Comparison of ENCODE assay signal across 9 cellular contexts in genomic region chr21:16587141-16587570, GRCh38.
DNase-seq lines count a peak whose midpoint lies in the region; ATAC-seq, FAIRE-seq and TF ChIP-seq lines count a peak whose summit lies in the region.
"Had no signal": no experiment of that assay in that cellular context is flagged by ENCODE, and none has a peak within 500 bp of the region (broad histone marks: within the 10 kb centered on the region; RNA-seq: fewer than 3 reads in every experiment).

No MANE protein-coding gene starts in this region.

- peak overlapping the region; percentile 16 to 84 (median 64) for H3K9ac ChIP-seq in subcutaneous abdominal adipose tissue (ENCODE audit: low read length in 5 of 5)

- no peak overlapping the region for H3K27ac Mint-ChIP-seq in stimulated activated naive B cell treated with anti-CD40 and anti-IgM and Interleukin-4, amounts not matched to agents 10 μg/mL and 1 μg/mL and 100 μg/mL, for 72 hours
- H3K27ac Mint-ChIP-seq: stimulated activated naive CD8-positive, alpha-beta T cell treated with anti-CD3 and anti-CD28 coated beads, Interleukin-15, Interleukin-2, amounts not matched to agents 100 ng/mL and 50 ng/mL, for 24 hours had no signal

- WGBS in right cardiac atrium: 29% methylated on average over 5 of the region's 5 CpGs

- peak; percentile 32 for FAIRE-seq in TTC549 (lab: Jason Lieb, UNC)

- no peak for TF ChIP-seq CTCF in WERI-Rb-1 (IDR thresholded peaks at IDR 0.05; ENCODE audit: low read depth, low read length)

- H3K4me3 ChIP-seq in right cardiac atrium (ENCODE audit: low read length) (peak overlapping the region; percentile 42), subcutaneous abdominal adipose tissue (ENCODE audit: low read depth in 1 of 5, low read length in 5 of 5) (peak overlapping the region in 4 of 5 donors; percentile 5 to 64 (median 40)), WERI-Rb-1 (ENCODE audit: low read depth, low read length) (no peak overlapping the region)

- H3K27ac ChIP-seq in right cardiac atrium (ENCODE audit: low read length): peak overlapping the region; percentile 66
- peak overlapping the region; percentile 96 for H3K27ac ChIP-seq in subcutaneous abdominal adipose tissue (ENCODE audit: low read depth, low read length)
- no peak overlapping the region for H3K27ac ChIP-seq in WERI-Rb-1

- no peak overlapping the region for H3K4me3 Mint-ChIP-seq in stimulated activated naive B cell treated with anti-CD40 and anti-IgM and Interleukin-4, amounts not matched to agents 10 μg/mL and 1 μg/mL and 100 μg/mL, for 72 hours
- H3K4me3 Mint-ChIP-seq: stimulated activated naive CD8-positive, alpha-beta T cell treated with anti-CD3 and anti-CD28 coated beads, Interleukin-15, Interleukin-2, amounts not matched to agents 100 ng/mL and 50 ng/mL, for 24 hours had no signal

- no peaks in the 10 kb centered on the region for H3K36me3 Mint-ChIP-seq in stimulated activated naive B cell treated with anti-CD40 and anti-IgM and Interleukin-4, amounts not matched to agents 10 μg/mL and 1 μg/mL and 100 μg/mL, for 72 hours

- peak; percentile 47 for DNase-seq in HT1080 (ENCODE audit: low read depth)
- peak; percentile 36 to 82 (median 51) for DNase-seq in right cardiac atrium
- DNase-seq in stimulated activated naive B cell treated with anti-CD40 and anti-IgM and Interleukin-4, amounts not matched to agents 10 μg/mL and 1 μg/mL and 100 μg/mL, for 72 hours: no peak
- no peak for DNase-seq in WERI-Rb-1
- no peak for DNase-seq in amniotic stem cell (lab: John Stamatoyannopoulos, UW)

- no peaks in the 10 kb centered on the region for H3K27me3 ChIP-seq in right cardiac atrium (ENCODE audit: control insufficient read depth, insufficient read depth)
- H3K27me3 ChIP-seq in subcutaneous abdominal adipose tissue (ENCODE audit: control insufficient read depth in 5 of 5, insufficient read depth in 4 of 5, low read length in 5 of 5): no peaks in the 10 kb centered on the region
- peaks cover 2% of the 10 kb centered on the region for H3K27me3 ChIP-seq in WERI-Rb-1 (ENCODE audit: insufficient read depth, low read depth, severe bottlenecking)

- ATAC-seq in right cardiac atrium (peak; percentile 72 to 76), GM21723 (IDR thresholded peaks at IDR 0.05; ENCODE audit: unreplicated experiment) (no peak)
- ATAC-seq in stimulated activated naive B cell treated with anti-CD40 and anti-IgM and Interleukin-4, amounts not matched to agents 10 μg/mL and 1 μg/mL and 100 μg/mL, for 72 hours (replicated peaks): no peak

- no peaks in the 10 kb centered on the region for H3K27me3 Mint-ChIP-seq in stimulated activated naive B cell treated with anti-CD40 and anti-IgM and Interleukin-4, amounts not matched to agents 10 μg/mL and 1 μg/mL and 100 μg/mL, for 72 hours
- H3K27me3 Mint-ChIP-seq: stimulated activated naive CD8-positive, alpha-beta T cell treated with anti-CD3 and anti-CD28 coated beads, Interleukin-15, Interleukin-2, amounts not matched to agents 100 ng/mL and 50 ng/mL, for 24 hours had no signal

- H3K36me3 ChIP-seq in subcutaneous abdominal adipose tissue (ENCODE audit: control insufficient read depth in 5 of 5, insufficient read depth in 5 of 5, low read length in 5 of 5) (no peaks in the 10 kb centered on the region), WERI-Rb-1 (no peaks in the 10 kb centered on the region)

- peaks cover 2% of the 10 kb centered on the region for H3K4me1 ChIP-seq in right cardiac atrium (ENCODE audit: control insufficient read depth, insufficient read depth, low read length)
- peaks cover 0 to 36% (median 28%) of the 10 kb centered on the region in 5 donors for H3K4me1 ChIP-seq in subcutaneous abdominal adipose tissue (ENCODE audit: control insufficient read depth in 5 of 5, insufficient read depth in 5 of 5, low read length in 5 of 5)

- no peaks in the 10 kb centered on the region for H3K4me1 Mint-ChIP-seq in stimulated activated naive B cell treated with anti-CD40 and anti-IgM and Interleukin-4, amounts not matched to agents 10 μg/mL and 1 μg/mL and 100 μg/mL, for 72 hours

- intact Hi-C loops in right cardiac atrium (cut with DNase I): no loop called here

- H3K9me3 Mint-ChIP-seq in stimulated activated naive B cell treated with anti-CD40 and anti-IgM and Interleukin-4, amounts not matched to agents 10 μg/mL and 1 μg/mL and 100 μg/mL, for 72 hours: no peaks in the 10 kb centered on the region
- H3K9me3 Mint-ChIP-seq: stimulated activated naive CD8-positive, alpha-beta T cell treated with anti-CD3 and anti-CD28 coated beads, Interleukin-15, Interleukin-2, amounts not matched to agents 100 ng/mL and 50 ng/mL, for 24 hours had no signal

- H3K9me3 ChIP-seq in right cardiac atrium (ENCODE audit: control insufficient read depth, low read length) (no peaks in the 10 kb centered on the region), subcutaneous abdominal adipose tissue (ENCODE audit: control insufficient read depth in 5 of 5, low read length in 5 of 5) (no peaks in the 10 kb centered on the region), WERI-Rb-1 (ENCODE audit: severe bottlenecking) (no peaks in the 10 kb centered on the region)

Comparison
In these comparisons a context has a peak if more than half of its experiments do, and no peak if none do; other contexts are left out.
1. DNase-seq: peak in HT1080 (single experiment) and right cardiac atrium (3 of 3); none in stimulated activated naive B cell treated with anti-CD40 and anti-IgM and Interleukin-4, amounts not matched to agents 10 μg/mL and 1 μg/mL and 100 μg/mL, for 72 hours (single experiment), WERI-Rb-1 (single experiment) and amniotic stem cell (single experiment).
2. ATAC-seq: peak in right cardiac atrium (2 of 2); none in stimulated activated naive B cell treated with anti-CD40 and anti-IgM and Interleukin-4, amounts not matched to agents 10 μg/mL and 1 μg/mL and 100 μg/mL, for 72 hours (0 of 2) and GM21723 (single experiment).